9 cellular contexts compared by ENCODE assay signal in the genomic region with DNA sequence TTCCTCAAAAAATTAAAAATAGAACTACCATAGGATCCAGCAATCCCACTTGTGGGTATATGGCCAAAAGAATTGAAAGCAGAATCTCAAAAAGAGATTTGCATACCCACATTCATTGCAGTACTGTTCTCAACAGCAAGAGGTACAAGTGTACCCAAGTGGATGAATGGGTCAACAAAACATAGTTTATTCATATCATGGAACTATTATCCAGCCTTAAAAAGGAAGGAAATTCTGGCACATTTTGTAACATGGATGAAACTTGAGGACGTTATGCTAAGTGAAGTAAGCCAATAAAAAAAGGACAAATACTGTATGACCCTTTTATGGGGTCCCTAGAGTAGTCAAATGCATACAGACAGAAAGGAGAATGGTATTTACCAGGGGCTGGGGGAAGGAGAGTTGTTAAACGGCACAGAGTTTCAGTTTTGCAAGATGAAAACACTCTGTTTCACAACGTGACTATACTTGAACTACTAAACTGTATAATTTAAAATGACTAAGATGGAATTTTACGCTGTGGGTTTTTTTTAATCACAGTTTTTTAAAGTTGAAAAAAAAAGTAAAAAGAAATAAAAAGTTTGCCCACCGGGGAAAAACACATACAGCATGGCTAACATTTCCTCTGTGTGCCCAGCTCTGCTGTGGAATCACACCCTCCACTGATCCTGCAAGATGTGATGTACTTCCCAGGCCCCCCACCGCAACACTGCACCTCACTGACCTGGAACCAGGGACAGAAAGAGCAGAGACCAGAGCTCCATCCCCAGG. TPM values are rescaled to one million over a fixed set of nuclear protein-coding genes. Genes with fewer than 3 reads are reported as not detected.
A peak's percentile ranks its signal among the peaks of the same experiment; 100 is the strongest.
DNase-seq lines count a peak whose midpoint lies in the region; ATAC-seq and FAIRE-seq lines count a peak whose summit lies in the region.
"Had no signal": no experiment of that assay in that cellular context is flagged by ENCODE, and none has a peak within 500 bp of the region (broad histone marks: within the 10 kb centered on the region; RNA-seq: fewer than 3 reads in every experiment).

No MANE protein-coding gene starts in this region.

- FAIRE-seq in GM18507 (lab: Jason Lieb, UNC) = peak; percentile 81

- peak; percentile 79 for ATAC-seq in GM19463 (IDR thresholded peaks at IDR 0.05; ENCODE audit: unreplicated experiment)
- peak; percentile 88 for ATAC-seq in HG03103 (IDR thresholded peaks at IDR 0.05; ENCODE audit: low read depth, unreplicated experiment)

- DNase-seq in GM18507 (ENCODE audit: extremely low spot score, insufficient read length, low read depth) (no peak), fibroblast of peridontal ligament (ENCODE audit: extremely low read depth) (peak; percentile 39), NCI-H2171 treated with DMSO at 0.1 percent for 48 hours (lab: John Stamatoyannopoulos, UW) (no peak), occipital lobe (lab: John Stamatoyannopoulos, UW) (no peak), HK-2 (ENCODE audit: unreplicated experiment) (no peak)
- DNase-seq: caudate nucleus, OCI-M1 had no signal

RNA-seq across cellular contexts. Expression of a gene that starts 6.1 kb away (rescaled TPM):
- 15.1 TPM for total RNA-seq in occipital lobe
